In the genomic region with DNA sequence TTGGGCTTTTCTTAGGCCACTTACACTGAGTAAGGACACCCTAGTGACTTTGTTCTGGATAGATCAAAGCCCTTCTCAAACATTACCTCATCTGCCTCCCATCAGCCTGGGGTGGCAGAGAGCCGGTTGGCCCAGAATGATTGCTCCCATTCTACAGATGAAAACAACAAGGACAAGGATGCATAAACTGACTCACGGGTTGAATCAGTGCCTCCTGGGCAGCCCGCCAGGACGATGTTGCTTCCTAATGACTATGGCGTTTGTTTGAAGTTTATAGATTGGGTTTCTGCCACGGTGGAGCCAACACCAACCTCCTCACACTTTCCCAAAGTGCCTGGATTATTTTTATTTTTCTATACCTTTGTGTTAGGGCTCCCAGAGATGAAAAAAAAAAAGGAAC, we compare ENCODE assay signal across 1 cellular context.
A peak's percentile ranks its signal among the peaks of the same experiment; 100 is the strongest.
TF ChIP-seq lines count a peak whose summit lies in the region.

No MANE protein-coding gene starts in this region.

TF ChIP-seq in HepG2, 621 proteins besides CTCF, POLR2A, EP300 and RAD21 (continued from another document):
- TF ChIP-seq ZBTB38 (CRISPR knock-in tag; IDR thresholded peaks at IDR 0.05) = no peak
- no peak for TF ChIP-seq ZNF547 (CRISPR knock-in tag; IDR thresholded peaks at IDR 0.05)
- peak; percentile 82 for TF ChIP-seq ZNF629 (CRISPR knock-in tag; conservative IDR thresholded peaks at IDR 0.05)
- peak; percentile 68; the same call in 1 of the 2 replicates for TF ChIP-seq CHD4 (IDR thresholded peaks at IDR 0.05; ENCODE audit: borderline replicate concordance, low read length)
- 0 out of 2 replicates have a peak, but pooled peaks have one; percentile 44 for TF ChIP-seq ZNF3 (CRISPR knock-in tag; IDR thresholded peaks at IDR 0.05)
- no peak for TF ChIP-seq AGO1 (IDR thresholded peaks at IDR 0.05; ENCODE audit: low read depth, low read length, poor library complexity, severe bottlenecking)
TF ChIP-seq in HepG2: peak in this region for 5.
